In the genomic region with DNA sequence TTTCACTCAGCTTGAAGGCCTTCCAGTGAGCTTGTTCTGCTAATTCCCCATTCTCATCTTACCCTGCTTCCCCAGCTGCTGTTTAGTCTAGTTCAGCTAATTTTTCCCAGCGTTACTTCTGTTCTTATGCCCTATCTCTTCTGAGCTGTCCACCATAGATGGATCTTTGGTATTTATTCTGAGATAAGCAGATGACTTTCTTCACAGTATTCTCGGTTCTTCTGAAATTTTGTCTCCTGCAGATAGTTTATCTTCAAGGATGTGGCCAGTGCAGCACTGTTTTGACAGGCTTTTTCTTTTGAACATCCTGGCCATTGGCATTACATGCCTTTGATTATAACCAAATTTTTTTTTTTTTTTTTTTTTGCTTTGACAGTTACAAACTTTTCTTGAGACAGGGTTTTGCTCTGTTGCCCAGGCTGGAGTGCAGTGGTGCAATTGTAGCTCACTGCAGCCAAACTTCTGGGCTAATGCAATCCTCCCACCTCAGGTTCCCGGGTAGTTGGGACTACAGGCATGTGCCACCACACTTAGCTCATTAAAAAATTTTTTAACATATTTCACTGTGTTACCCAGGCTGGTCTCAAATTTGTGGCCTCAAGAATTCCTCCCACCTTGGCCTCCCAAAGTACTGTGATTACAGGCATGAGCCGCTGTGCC, we compare ENCODE assay signal across 1 cellular context.
A peak's percentile ranks its signal among the peaks of the same experiment; 100 is the strongest.
TF ChIP-seq lines count a peak whose summit lies in the region.

No MANE protein-coding gene starts in this region.

TF ChIP-seq in K562, 482 proteins besides CTCF, POLR2A, EP300 and RAD21 (continued from another document and continues in another):
- TF ChIP-seq RERE (CRISPR knock-in tag; IDR thresholded peaks at IDR 0.05; ENCODE audit: borderline replicate concordance) (no peak), MYC (IDR thresholded peaks at IDR 0.05; ENCODE audit: low read depth, low read length) (no peak), MYC (CRISPR knock-in tag; IDR thresholded peaks at IDR 0.05; ENCODE audit: borderline replicate concordance, low read depth) (no peak), FOXP1 (CRISPR knock-in tag; IDR thresholded peaks at IDR 0.05) (no peak), ZNF717 (CRISPR knock-in tag; IDR thresholded peaks at IDR 0.05) (no peak), PHF21A (IDR thresholded peaks at IDR 0.05; ENCODE audit: borderline replicate concordance, low read depth) (no peak), BCL6 (CRISPR knock-in tag; IDR thresholded peaks at IDR 0.05) (no peak), ELF1 (tag; IDR thresholded peaks at IDR 0.05) (no peak), KDM1A (IDR thresholded peaks at IDR 0.05) (peak; percentile 22 to 62; a peak in 3 of 4 replicates), NR1H2 (CRISPR knock-in tag; IDR thresholded peaks at IDR 0.05) (no peak), ZNF408 (CRISPR knock-in tag; IDR thresholded peaks at IDR 0.05; ENCODE audit: low read depth) (no peak), FOXJ3 (CRISPR knock-in tag; IDR thresholded peaks at IDR 0.05) (no peak), ZFX (CRISPR knock-in tag; IDR thresholded peaks at IDR 0.05) (no peak), NCOR1 (IDR thresholded peaks at IDR 0.05) (peak; percentile 93), OTX1 (CRISPR knock-in tag; IDR thresholded peaks at IDR 0.05) (peak; percentile 82; the same call in 1 of the 2 replicates), GTF2F1 (IDR thresholded peaks at IDR 0.05; ENCODE audit: low read depth, low read length) (no peak), FOS (IDR thresholded peaks at IDR 0.05; ENCODE audit: extremely low read depth, insufficient read length) (no peak), ZNF79 (CRISPR knock-in tag; IDR thresholded peaks at IDR 0.05; ENCODE audit: low read depth) (0 out of 2 replicates have a peak, but pooled peaks have one; percentile 29), MYNN (IDR thresholded peaks at IDR 0.05) (no peak), MYNN (CRISPR knock-in tag; IDR thresholded peaks at IDR 0.05) (no peak), ETV5 (CRISPR knock-in tag; IDR thresholded peaks at IDR 0.05; ENCODE audit: low read depth) (no peak), CBFB (CRISPR knock-in tag; IDR thresholded peaks at IDR 0.05) (no peak), CBFA2T2 (conservative IDR thresholded peaks at IDR 0.05) (peak; percentile 91), XRCC4 (IDR thresholded peaks at IDR 0.05; ENCODE audit: extremely low read depth, insufficient read depth, insufficient read length) (no peak), CCNT2 (IDR thresholded peaks at IDR 0.05; ENCODE audit: borderline replicate concordance, extremely low read depth, insufficient read length, low read depth, low read length) (no peak), ZBTB40 (IDR thresholded peaks at IDR 0.05) (peak; percentile 63), ZBTB40 (CRISPR knock-in tag; IDR thresholded peaks at IDR 0.05) (no peak), ZKSCAN1 (IDR thresholded peaks at IDR 0.05; ENCODE audit: low read depth, low read length) (no peak), ESRRB (CRISPR knock-in tag; IDR thresholded peaks at IDR 0.05; ENCODE audit: borderline replicate concordance) (no peak), NCOA6 (IDR thresholded peaks at IDR 0.05) (no peak), ZKSCAN3 (CRISPR knock-in tag; IDR thresholded peaks at IDR 0.05) (no peak), POLR2H (tag; IDR thresholded peaks at IDR 0.05; ENCODE audit: low read depth) (no peak), ZNF354B (CRISPR knock-in tag; IDR thresholded peaks at IDR 0.05) (no peak), PHB2 (IDR thresholded peaks at IDR 0.05; ENCODE audit: low read depth) (no peak), NBN (IDR thresholded peaks at IDR 0.05; ENCODE audit: low read depth) (peak; percentile 85; the same call in 1 of the 2 replicates), KLF6 (CRISPR knock-in tag; IDR thresholded peaks at IDR 0.05; ENCODE audit: borderline replicate concordance) (peak; percentile 17; the same call in 1 of the 2 replicates), STAT6 (CRISPR knock-in tag; IDR thresholded peaks at IDR 0.05) (no peak), SNAPC5 (CRISPR knock-in tag; IDR thresholded peaks at IDR 0.05) (no peak), DLX4 (CRISPR knock-in tag; IDR thresholded peaks at IDR 0.05) (no peak), RAD51 (IDR thresholded peaks at IDR 0.05; ENCODE audit: borderline replicate concordance, low read depth) (no peak), BRD4 (IDR thresholded peaks at IDR 0.05) (no peak), MBD2 (IDR thresholded peaks at IDR 0.05; ENCODE audit: borderline replicate concordance, low read depth) (no peak)
- TF ChIP-seq, protein P1, sequence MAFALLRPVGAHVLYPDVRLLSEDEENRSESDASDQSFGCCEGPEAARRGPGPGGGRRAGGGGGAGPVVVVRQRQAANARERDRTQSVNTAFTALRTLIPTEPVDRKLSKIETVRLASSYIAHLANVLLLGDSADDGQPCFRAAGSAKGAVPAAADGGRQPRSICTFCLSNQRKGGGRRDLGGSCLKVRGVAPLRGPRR (CRISPR knock-in tag; IDR thresholded peaks at IDR 0.05) = no peak
- TF ChIP-seq, protein P2, sequence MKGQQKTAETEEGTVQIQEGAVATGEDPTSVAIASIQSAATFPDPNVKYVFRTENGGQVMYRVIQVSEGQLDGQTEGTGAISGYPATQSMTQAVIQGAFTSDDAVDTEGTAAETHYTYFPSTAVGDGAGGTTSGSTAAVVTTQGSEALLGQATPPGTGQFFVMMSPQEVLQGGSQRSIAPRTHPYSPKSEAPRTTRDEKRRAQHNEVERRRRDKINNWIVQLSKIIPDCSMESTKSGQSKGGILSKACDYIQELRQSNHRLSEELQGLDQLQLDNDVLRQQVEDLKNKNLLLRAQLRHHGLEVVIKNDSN (CRISPR knock-in tag; IDR thresholded peaks at IDR 0.05) = no peak
